ENCODE assay signal across 9 cellular contexts in the genomic region with DNA sequence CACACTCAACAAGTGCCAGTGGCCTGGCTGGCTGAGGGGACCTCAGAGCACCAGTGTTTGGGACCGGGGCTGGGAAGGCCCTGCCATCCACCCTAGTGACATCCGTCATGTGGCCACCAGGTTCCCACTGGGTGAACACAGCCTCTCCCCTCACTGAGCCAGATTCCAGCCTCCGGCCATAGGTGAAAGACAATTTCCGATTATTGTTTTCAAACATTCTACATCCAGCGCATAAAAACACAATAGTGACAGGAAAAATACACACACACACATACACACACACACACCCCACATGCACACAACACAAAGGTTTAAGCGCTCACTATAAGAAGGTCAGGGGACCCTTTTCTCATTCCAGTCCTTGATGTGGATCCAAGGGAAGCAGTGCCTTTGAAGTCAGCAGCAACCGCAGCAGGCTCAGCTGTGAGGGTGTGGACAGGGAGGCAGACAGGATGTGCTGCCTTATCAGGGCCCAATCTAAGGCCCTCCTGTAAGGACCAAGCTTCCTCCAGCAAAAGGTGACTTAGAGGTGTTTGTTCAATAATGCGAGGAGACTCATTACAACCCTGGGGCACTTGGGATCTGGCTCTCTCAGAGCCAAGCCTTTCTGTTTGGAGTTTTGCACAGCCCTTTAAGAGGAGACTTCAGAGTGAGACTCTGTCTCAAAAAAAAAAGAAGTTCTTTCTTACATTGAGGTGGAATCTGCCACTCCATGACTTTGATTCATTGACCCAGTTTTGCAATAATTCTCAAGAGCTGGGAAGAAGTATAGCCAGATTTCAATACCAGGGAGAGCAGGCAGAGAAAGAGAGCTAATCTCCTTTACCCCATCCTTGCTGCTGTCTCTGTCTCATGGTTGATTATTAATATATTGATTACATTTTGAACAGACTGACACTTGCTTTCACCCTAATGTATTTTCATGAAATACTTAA.
DNase-seq lines count a peak whose midpoint lies in the region; ATAC-seq, FAIRE-seq and TF ChIP-seq lines count a peak whose summit lies in the region.
"Had no signal": no experiment of that assay in that cellular context is flagged by ENCODE, and none has a peak within 500 bp of the region (broad histone marks: within the 10 kb centered on the region; RNA-seq: fewer than 3 reads in every experiment).

No MANE protein-coding gene starts in this region.

- no peak overlapping the region for H3K4me3 ChIP-seq in AG04450 (ENCODE audit: low read depth, low read length)
- H3K4me3 ChIP-seq in PC-3 (ENCODE audit: low read length), result no peak overlapping the region
- no peak overlapping the region for H3K4me3 ChIP-seq in OCI-LY7 (ENCODE audit: low read depth, low read length, poor library complexity, severe bottlenecking)

- H4K20me1 ChIP-seq in PC-3 (ENCODE audit: low read length), result no peaks in the 10 kb centered on the region
- no peaks in the 10 kb centered on the region for H4K20me1 ChIP-seq in OCI-LY7 (ENCODE audit: insufficient read depth, low read length)

- peak overlapping the region; percentile 17; the same call in 1 of the 2 replicates for H3K4me2 ChIP-seq in PC-3 (ENCODE audit: low read length)
- H3K4me2 ChIP-seq in OCI-LY7 (ENCODE audit: low read length), result no peak overlapping the region

- H3K36me3 ChIP-seq in PC-3 (ENCODE audit: low read depth, low read length) (no peaks in the 10 kb centered on the region), OCI-LY7 (ENCODE audit: insufficient read depth, low read length) (no peaks in the 10 kb centered on the region)

- DNase-seq in AG04450 (ENCODE audit: low read depth, low spot score), result no peak
- peak; percentile 56 for DNase-seq in PC-3
- no peak for DNase-seq in effector memory CD8-positive, alpha-beta T cell
- peak in 5 of 10 donors; percentile 9 to 25 (median 11) for DNase-seq in naive thymus-derived CD8-positive, alpha-beta T cell
- no peak for DNase-seq in OCI-LY7 (ENCODE audit: low spot score)
- DNase-seq in H54 (ENCODE audit: insufficient read length, low spot score), result no peak
- DNase-seq: activated T-cell treated with anti-CD3 and anti-CD28 coated beads, Interleukin-2, amount 50 U/mL, for 72 hours had no signal

- H3K4me1 Mint-ChIP-seq in effector memory CD8-positive, alpha-beta T cell (ENCODE audit: low read depth in 2 of 2), result peaks cover 8 to 9% of the 10 kb centered on the region in 2 donors
- peaks cover 23 to 60% (median 50%) of the 10 kb centered on the region in 4 donors for H3K4me1 Mint-ChIP-seq in naive thymus-derived CD8-positive, alpha-beta T cell

- no peaks in the 10 kb centered on the region for H3K9me2 ChIP-seq in PC-3 (replicated peaks; ENCODE audit: low read length)
- no peaks in the 10 kb centered on the region for H3K9me2 ChIP-seq in OCI-LY7 (ENCODE audit: insufficient read depth, low read length)

- H3K4me1 ChIP-seq in PC-3 (ENCODE audit: insufficient read depth, low read length) (peaks cover 41% of the 10 kb centered on the region), OCI-LY7 (ENCODE audit: insufficient read depth, low read length, poor library complexity, severe bottlenecking) (no peaks in the 10 kb centered on the region)

- no peaks in the 10 kb centered on the region for H3K27me3 Mint-ChIP-seq in effector memory CD8-positive, alpha-beta T cell
- no peaks in the 10 kb centered on the region for H3K27me3 Mint-ChIP-seq in naive thymus-derived CD8-positive, alpha-beta T cell

- 0 out of 2 replicates have a peak overlapping the region, but pooled peaks have one; percentile 13 for H2AFZ ChIP-seq in PC-3 (ENCODE audit: low read length)
- H2AFZ ChIP-seq in OCI-LY7 (ENCODE audit: low read length), result no peak overlapping the region

- no peaks in the 10 kb centered on the region for H3K36me3 Mint-ChIP-seq in effector memory CD8-positive, alpha-beta T cell (ENCODE audit: insufficient read depth)
- peaks cover 0 to 2% (median 0%) of the 10 kb centered on the region in 3 donors for H3K36me3 Mint-ChIP-seq in naive thymus-derived CD8-positive, alpha-beta T cell

- TF ChIP-seq CTCF in AG04450 (IDR thresholded peaks at IDR 0.05; ENCODE audit: low read depth, low read length), result no peak
- TF ChIP-seq CTCF in PC-3 (conservative IDR thresholded peaks at IDR 0.05; ENCODE audit: low read depth, low read length), result no peak
- no peak for TF ChIP-seq CTCF in OCI-LY7 (conservative IDR thresholded peaks at IDR 0.05; ENCODE audit: low read length)

- H3K27ac Mint-ChIP-seq in effector memory CD8-positive, alpha-beta T cell, result peak overlapping the region; percentile 27 to 59
- peak overlapping the region; percentile 5 to 78 (median 25) for H3K27ac Mint-ChIP-seq in naive thymus-derived CD8-positive, alpha-beta T cell
- H3K27ac Mint-ChIP-seq: activated T-cell treated with anti-CD3 and anti-CD28 coated beads, Interleukin-2, amount 50 U/mL, for 72 hours had no signal

- no peaks in the 10 kb centered on the region for H3F3A ChIP-seq in PC-3 (ENCODE audit: low read length, unreplicated experiment)

- POLR2A ChIA-PET in AG04450 (lab: Yijun Ruan, JAX), result interaction anchor here (0.6 to 1.3 kb wide), 2 partner anchors 16 to 228 kb away, joined by 3 to 4 read pairs; a partner anchor contains a TSS
- POLR2A ChIA-PET in PC-3 (lab: Charles Lee; ENCODE audit: unreplicated experiment), result interaction anchor here (0.6 kb wide), 1 partner anchor 221 kb away, joined by 3 read pairs; no protein-coding TSS in a partner anchor
- POLR2A ChIA-PET in naive thymus-derived CD8-positive, alpha-beta T cell (lab: Charles Lee), result interaction anchor here (1.0 to 1.5 kb wide), 3 partner anchors 16 to 201 kb away, joined by 3 to 7 read pairs (median 3); no protein-coding TSS in a partner anchor
- POLR2A ChIA-PET in OCI-LY7 (lab: Charles Lee), result no interaction called here

- BruUV-seq in PC-3 (replicated peaks; lab: Mats Ljungman, UMichigan) (no TSS peak), OCI-LY7 (replicated peaks; lab: Mats Ljungman, UMichigan) (no TSS peak)

- H3K4me3 Mint-ChIP-seq in effector memory CD8-positive, alpha-beta T cell, result no peak overlapping the region
- H3K4me3 Mint-ChIP-seq in naive thymus-derived CD8-positive, alpha-beta T cell, result peak overlapping the region in 7 of 10 donors; percentile 3 to 49 (median 26)
- H3K4me3 Mint-ChIP-seq: activated T-cell treated with anti-CD3 and anti-CD28 coated beads, Interleukin-2, amount 50 U/mL, for 72 hours had no signal

- H3K27ac ChIP-seq in AG04450 (ENCODE audit: low read depth, low read length), result peak overlapping the region; percentile 11
- peak overlapping the region; percentile 12; the same call in 1 of the 2 replicates for H3K27ac ChIP-seq in PC-3 (ENCODE audit: low read length)
- no peak overlapping the region for H3K27ac ChIP-seq in OCI-LY7 (ENCODE audit: low read depth, low read length, poor library complexity, severe bottlenecking)

- no peaks in the 10 kb centered on the region for H3K9me3 ChIP-seq in AG04450 (ENCODE audit: control insufficient read depth, insufficient read depth, low read length)
- H3K9me3 ChIP-seq in PC-3 (ENCODE audit: low read length), result no peaks in the 10 kb centered on the region
- H3K9me3 ChIP-seq in OCI-LY7 (ENCODE audit: low read length), result no peaks in the 10 kb centered on the region

- no peaks in the 10 kb centered on the region for H3K9me3 Mint-ChIP-seq in effector memory CD8-positive, alpha-beta T cell
- H3K9me3 Mint-ChIP-seq in naive thymus-derived CD8-positive, alpha-beta T cell, result peaks cover 0 to 2% (median 0%) of the 10 kb centered on the region in 9 donors

- H3K79me2 ChIP-seq in PC-3 (ENCODE audit: low read length) (no peaks in the 10 kb centered on the region), OCI-LY7 (ENCODE audit: insufficient read depth, low read depth, low read length) (no peaks in the 10 kb centered on the region)

- no peak for FAIRE-seq in H54 (lab: Jason Lieb, UNC)

- CTCF ChIA-PET in AG04450 (lab: Charles Lee) (interaction anchor here (0.9 kb wide), 2 partner anchors 225 to 621 kb away, joined by 3 read pairs; no protein-coding TSS in a partner anchor), PC-3 (lab: Charles Lee) (interaction anchor here (0.5 kb wide), 1 partner anchor 538 kb away, joined by 3 read pairs; no protein-coding TSS in a partner anchor), OCI-LY7 (lab: Charles Lee; ENCODE audit: unreplicated experiment) (no interaction called here)

- intact Hi-C loops in PC-3 (cut with micrococcal nuclease) (no loop called here), OCI-LY7 (cut with micrococcal nuclease; ENCODE audit: unreplicated experiment) (no loop called here)

- TF ChIP-seq POLR2A in H54 (IDR thresholded peaks at IDR 0.05; ENCODE audit: low read depth, low read length), result no peak

- H3K9ac ChIP-seq in PC-3 (ENCODE audit: low read length), result no peak overlapping the region

- peak; percentile 55 for ATAC-seq in PC-3
- no peak for ATAC-seq in effector memory CD8-positive, alpha-beta T cell (replicated peaks)
- ATAC-seq in naive thymus-derived CD8-positive, alpha-beta T cell, result peak; percentile 51 to 57
- no peak for ATAC-seq in GM21528 (IDR thresholded peaks at IDR 0.05; ENCODE audit: low FRiP score, unreplicated experiment)
- ATAC-seq in HG03571 (IDR thresholded peaks at IDR 0.05; ENCODE audit: unreplicated experiment), result no peak

- H3K27me3 ChIP-seq in AG04450 (ENCODE audit: control insufficient read depth, insufficient read depth, low read length) (peaks cover 3% of the 10 kb centered on the region), PC-3 (ENCODE audit: low read length) (no peaks in the 10 kb centered on the region)

Comparison
In these comparisons a context has a peak if more than half of its experiments do, and no peak if none do; other contexts are left out.
1. ATAC-seq: peak in PC-3 (single experiment) and naive thymus-derived CD8-positive, alpha-beta T cell (2 of 2); none in effector memory CD8-positive, alpha-beta T cell (single experiment), GM21528 (single experiment) and HG03571 (single experiment).
2. H3K4me3 Mint-ChIP-seq: peak in naive thymus-derived CD8-positive, alpha-beta T cell (7 of 10); none in effector memory CD8-positive, alpha-beta T cell (0 of 2).